ENCODE assay signal across 15 cellular contexts in genomic region chr17:81242421-81243332, GRCh38. TPM values are rescaled to one million over a fixed set of nuclear protein-coding genes. Genes with fewer than 3 reads are reported as not detected.
A peak's percentile ranks its signal among the peaks of the same experiment; 100 is the strongest.
DNase-seq lines count a peak whose midpoint lies in the region; ATAC-seq and TF ChIP-seq lines count a peak whose summit lies in the region.
"Had no signal": no experiment of that assay in that cellular context is flagged by ENCODE, and none has a peak within 500 bp of the region (broad histone marks: within the 10 kb centered on the region; RNA-seq: fewer than 3 reads in every experiment).

No MANE protein-coding gene starts in this region.

- peaks cover 17% of the 10 kb centered on the region for H3K79me2 ChIP-seq in GM23338 (replicated peaks; ENCODE audit: insufficient read depth)

- intact Hi-C loops in activated CD4-positive, alpha-beta T cell treated with anti-CD3 and anti-CD28 coated beads for 36 hours (cut with DNase I, micrococcal nuclease) = loop anchor here in 1 of 2 experiments (10.0 kb wide), 1 partner anchor 218 kb away; no protein-coding TSS in a partner anchor
- intact Hi-C loops in activated CD8-positive, alpha-beta T cell treated with anti-CD3 and anti-CD28 coated beads for 36 hours (cut with micrococcal nuclease) = loop anchor here (5.0 kb wide), 1 partner anchor 100 kb away; no protein-coding TSS in a partner anchor

- no peaks in the 10 kb centered on the region for H3K36me3 ChIP-seq in GM23338 (ENCODE audit: insufficient read depth)
- H3K36me3 ChIP-seq: gastrocnemius medialis had no signal

- ATAC-seq in activated CD4-positive, alpha-beta T cell treated with anti-CD3 and anti-CD28 coated beads for 36 hours = no peak
- ATAC-seq in GM23338 = no peak; the same call in 2 of the 3 replicates
- ATAC-seq in activated CD8-positive, alpha-beta T cell treated with anti-CD3 and anti-CD28 coated beads for 36 hours = no peak
- ATAC-seq: gastrocnemius medialis had no signal

- H3K4me3 ChIP-seq in GM23338 = no peak overlapping the region
- H3K4me3 ChIP-seq: gastrocnemius medialis, SJCRH30, testis had no signal

- H3F3A ChIP-seq in GM23338 (replicated peaks; ENCODE audit: low read depth) = peaks cover 11% of the 10 kb centered on the region; the same call in 1 of the 2 replicates

- no peaks in the 10 kb centered on the region; the same call in 1 of the 2 replicates for H3K4me1 ChIP-seq in GM23338 (ENCODE audit: insufficient read depth)

- POLR2A ChIA-PET in activated CD4-positive, alpha-beta T cell treated with anti-CD3 and anti-CD28 coated beads, Interleukin-2, amount 10 ng/mL, durations not matched to agents 7 days and 5 days (lab: Charles Lee) = no interaction called here
- POLR2A ChIA-PET in activated CD4-positive, alpha-beta T cell treated with anti-CD3 and anti-CD28 coated beads for 36 hours (lab: Charles Lee) = no interaction called here
- POLR2A ChIA-PET in activated CD8-positive, alpha-beta T cell treated with anti-CD3 and anti-CD28 coated beads for 36 hours (lab: Charles Lee) = no interaction called here

- peaks cover 17% of the 10 kb centered on the region for H3K36me3 Mint-ChIP-seq in activated CD4-positive, alpha-beta T cell treated with anti-CD3 and anti-CD28 coated beads, Interleukin-2, amount 10 ng/mL, durations not matched to agents 7 days and 5 days (ENCODE audit: low read depth)
- H3K36me3 Mint-ChIP-seq in activated CD4-positive, alpha-beta T cell treated with anti-CD3 and anti-CD28 coated beads for 36 hours (ENCODE audit: low read depth) = peaks cover 21% of the 10 kb centered on the region
- H3K36me3 Mint-ChIP-seq in GM23338 (ENCODE audit: low read depth) (peaks cover 16% of the 10 kb centered on the region), immature natural killer cell (no peaks in the 10 kb centered on the region), HFFc6 (ENCODE audit: low read depth) (peaks cover 4% of the 10 kb centered on the region; the same call in 1 of the 2 replicates)
- H3K36me3 Mint-ChIP-seq in activated CD8-positive, alpha-beta T cell treated with anti-CD3 and anti-CD28 coated beads for 36 hours (ENCODE audit: low read depth) = peaks cover 24% of the 10 kb centered on the region
- H3K36me3 Mint-ChIP-seq: natural killer cell had no signal

- H4K20me1 ChIP-seq in GM23338 (replicated peaks; ENCODE audit: insufficient read depth) = peaks cover 6% of the 10 kb centered on the region; the same call in 1 of the 2 replicates

- peak overlapping the region; percentile 43 for H3K4me2 ChIP-seq in GM23338

- no peak overlapping the region for H2AFZ ChIP-seq in GM23338

- CTCF ChIA-PET in activated CD4-positive, alpha-beta T cell treated with anti-CD3 and anti-CD28 coated beads, Interleukin-2, amount 10 ng/mL, durations not matched to agents 7 days and 5 days (lab: Charles Lee) = interaction anchor here (0.8 kb wide), 1 partner anchor 242 kb away, joined by 3 read pairs; no protein-coding TSS in a partner anchor
- CTCF ChIA-PET in activated CD4-positive, alpha-beta T cell treated with anti-CD3 and anti-CD28 coated beads for 36 hours (lab: Charles Lee) = interaction anchor here (0.6 kb wide), 1 partner anchor 12 kb away, joined by 5 read pairs; no protein-coding TSS in a partner anchor
- CTCF ChIA-PET in activated CD8-positive, alpha-beta T cell treated with anti-CD3 and anti-CD28 coated beads for 36 hours (lab: Charles Lee) = interaction anchor here (5.5 kb wide), 1 partner anchor 99 kb away, joined by 30 read pairs; no protein-coding TSS in a partner anchor

- peak overlapping the region; percentile 62 for H3K27ac Mint-ChIP-seq in activated CD4-positive, alpha-beta T cell treated with anti-CD3 and anti-CD28 coated beads, Interleukin-2, amount 10 ng/mL, durations not matched to agents 7 days and 5 days
- no peak overlapping the region for H3K27ac Mint-ChIP-seq in activated CD4-positive, alpha-beta T cell treated with anti-CD3 and anti-CD28 coated beads for 36 hours
- no peak overlapping the region; the same call in 1 of the 2 replicates for H3K27ac Mint-ChIP-seq in GM23338
- peak overlapping the region; percentile 25 for H3K27ac Mint-ChIP-seq in activated CD8-positive, alpha-beta T cell treated with anti-CD3 and anti-CD28 coated beads for 36 hours
- peak overlapping the region in 2 of 6 donors; percentile 40 to 72 for H3K27ac Mint-ChIP-seq in immature natural killer cell
- no peak overlapping the region for H3K27ac Mint-ChIP-seq in HFFc6

- peak overlapping the region; percentile 27 for H3K4me3 Mint-ChIP-seq in activated CD4-positive, alpha-beta T cell treated with anti-CD3 and anti-CD28 coated beads, Interleukin-2, amount 10 ng/mL, durations not matched to agents 7 days and 5 days
- no peak overlapping the region for H3K4me3 Mint-ChIP-seq in activated CD4-positive, alpha-beta T cell treated with anti-CD3 and anti-CD28 coated beads for 36 hours
- H3K4me3 Mint-ChIP-seq in GM23338 (no peak overlapping the region), immature natural killer cell (peak overlapping the region in 3 of 5 donors; percentile 42 to 52 (median 49)), HFFc6 (no peak overlapping the region)
- H3K4me3 Mint-ChIP-seq in activated CD8-positive, alpha-beta T cell treated with anti-CD3 and anti-CD28 coated beads for 36 hours = no peak overlapping the region
- H3K4me3 Mint-ChIP-seq: natural killer cell had no signal

- H3K27me3 ChIP-seq in GM23338 (ENCODE audit: insufficient read depth) = no peaks in the 10 kb centered on the region
- H3K27me3 ChIP-seq: gastrocnemius medialis, SJCRH30, testis had no signal

- no peak for DNase-seq in activated CD4-positive, alpha-beta T cell treated with anti-CD3 and anti-CD28 coated beads, Interleukin-2, amount 10 ng/mL, durations not matched to agents 7 days and 5 days
- no peak for DNase-seq in activated CD4-positive, alpha-beta T cell treated with anti-CD3 and anti-CD28 coated beads for 36 hours
- DNase-seq in GM23338 (ENCODE audit: low spot score) (no peak), immature natural killer cell (peak; percentile 14 to 37 (median 20)), HFFc6 (no peak), GM19238 (ENCODE audit: insufficient read length, low spot score) (no peak), DMS 273 (lab: John Stamatoyannopoulos, UW; ENCODE audit: unreplicated experiment) (no peak)
- no peak for DNase-seq in activated CD8-positive, alpha-beta T cell treated with anti-CD3 and anti-CD28 coated beads for 36 hours
- DNase-seq: cerebellar nuclear complex, COR-L47, gastrocnemius medialis, natural killer cell, NCI-H1048, SJCRH30, testis had no signal

- TF ChIP-seq CTCF in GM23338 (conservative IDR thresholded peaks at IDR 0.05; ENCODE audit: low read depth in 2 of 2) (no peak), HFFc6 (IDR thresholded peaks at IDR 0.05) (no peak)
- no peak for TF ChIP-seq CTCF in activated CD8-positive, alpha-beta T cell treated with anti-CD3 and anti-CD28 coated beads for 36 hours (IDR thresholded peaks at IDR 0.05)

- H3K9me2 ChIP-seq in GM23338 (ENCODE audit: insufficient read depth) = no peaks in the 10 kb centered on the region

- H3K27ac ChIP-seq in GM23338 (ENCODE audit: low read depth) = no peak overlapping the region
- H3K27ac ChIP-seq: gastrocnemius medialis, SJCRH30, testis had no signal

- no peaks in the 10 kb centered on the region for H3K27me3 Mint-ChIP-seq in activated CD4-positive, alpha-beta T cell treated with anti-CD3 and anti-CD28 coated beads, Interleukin-2, amount 10 ng/mL, durations not matched to agents 7 days and 5 days
- no peaks in the 10 kb centered on the region for H3K27me3 Mint-ChIP-seq in activated CD4-positive, alpha-beta T cell treated with anti-CD3 and anti-CD28 coated beads for 36 hours
- H3K27me3 Mint-ChIP-seq in GM23338 (ENCODE audit: insufficient read depth, low read depth, poor library complexity) = peaks cover 24% of the 10 kb centered on the region
- no peaks in the 10 kb centered on the region for H3K27me3 Mint-ChIP-seq in activated CD8-positive, alpha-beta T cell treated with anti-CD3 and anti-CD28 coated beads for 36 hours
- peaks cover 6 to 9% (median 8%) of the 10 kb centered on the region in 3 donors for H3K27me3 Mint-ChIP-seq in immature natural killer cell (ENCODE audit: low read depth in 3 of 3)
- H3K27me3 Mint-ChIP-seq in HFFc6 (ENCODE audit: insufficient read depth) = peaks cover 8% of the 10 kb centered on the region

- H3K4me1 Mint-ChIP-seq in activated CD4-positive, alpha-beta T cell treated with anti-CD3 and anti-CD28 coated beads, Interleukin-2, amount 10 ng/mL, durations not matched to agents 7 days and 5 days = peaks cover 28% of the 10 kb centered on the region
- peaks cover 19% of the 10 kb centered on the region for H3K4me1 Mint-ChIP-seq in activated CD4-positive, alpha-beta T cell treated with anti-CD3 and anti-CD28 coated beads for 36 hours
- H3K4me1 Mint-ChIP-seq in GM23338 (peaks cover 27% of the 10 kb centered on the region), immature natural killer cell (peaks cover 35 to 37% of the 10 kb centered on the region in 2 donors), HFFc6 (ENCODE audit: low read depth) (peaks cover 21% of the 10 kb centered on the region)
- H3K4me1 Mint-ChIP-seq in activated CD8-positive, alpha-beta T cell treated with anti-CD3 and anti-CD28 coated beads for 36 hours (ENCODE audit: low read depth) = peaks cover 25% of the 10 kb centered on the region

- H3K9me3 Mint-ChIP-seq in activated CD4-positive, alpha-beta T cell treated with anti-CD3 and anti-CD28 coated beads, Interleukin-2, amount 10 ng/mL, durations not matched to agents 7 days and 5 days = no peaks in the 10 kb centered on the region
- no peaks in the 10 kb centered on the region for H3K9me3 Mint-ChIP-seq in activated CD4-positive, alpha-beta T cell treated with anti-CD3 and anti-CD28 coated beads for 36 hours (ENCODE audit: low read depth)
- H3K9me3 Mint-ChIP-seq in GM23338 (no peaks in the 10 kb centered on the region; the same call in 2 of the 3 replicates), immature natural killer cell (no peaks in the 10 kb centered on the region), HFFc6 (no peaks in the 10 kb centered on the region)
- no peaks in the 10 kb centered on the region for H3K9me3 Mint-ChIP-seq in activated CD8-positive, alpha-beta T cell treated with anti-CD3 and anti-CD28 coated beads for 36 hours
- H3K9me3 Mint-ChIP-seq: natural killer cell had no signal

RNA-seq across cellular contexts. Expression of gene NDUFAF8, which starts 3.6 kb away (rescaled TPM):
- total RNA-seq in activated CD4-positive, alpha-beta T cell treated with anti-CD3 and anti-CD28 coated beads, Interleukin-2, amount 10 ng/mL, durations not matched to agents 7 days and 5 days = 10 to 100 TPM; 30.7 to 39.0 TPM
- 10 to 100 TPM; 31.0 to 57.9 TPM for total RNA-seq in activated CD4-positive, alpha-beta T cell treated with anti-CD3 and anti-CD28 coated beads for 36 hours
- 17.9 and 21.5 TPM in 2 replicates for total RNA-seq in GM23338 (2014; rRNA removed; shearing (Covaris generic))
- polyA plus RNA-seq in GM23338 (2016; fragmentation: Nextera tagmentation; extraction: Ambion mirVana) (156 and 175 TPM in 2 replicates), immature natural killer cell (100 to 1,000 TPM in 1 of 3 donors, 10 to 100 TPM in 2; 61.2 to 121 (median 67.8) TPM)
- 10 to 100 TPM; 72.3 to 75.4 TPM for total RNA-seq in activated CD8-positive, alpha-beta T cell treated with anti-CD3 and anti-CD28 coated beads for 36 hours
- total RNA-seq in HFFc6 (2021; fragmentation: NEBNext Ultra II Directional; extraction: Animal tissue kit (Norgen Biotek cat#: 25700)) = 100 to 1,000 TPM in 1 of 6 experiments, 10 to 100 TPM in 5; 67.0 to 103 (median 87.9) TPM

RNA-seq across cellular contexts. Expression of gene TEPSIN, which starts 3.8 kb away (rescaled TPM):
- 10 to 100 TPM; 54.5 to 63.2 TPM for total RNA-seq in activated CD4-positive, alpha-beta T cell treated with anti-CD3 and anti-CD28 coated beads, Interleukin-2, amount 10 ng/mL, durations not matched to agents 7 days and 5 days
- 10 to 100 TPM; 17.8 to 20.3 TPM for total RNA-seq in activated CD4-positive, alpha-beta T cell treated with anti-CD3 and anti-CD28 coated beads for 36 hours
- 25.3 and 37.5 TPM in 2 replicates for total RNA-seq in GM23338 (2014; rRNA removed; shearing (Covaris generic))
- polyA plus RNA-seq in GM23338 (2016; fragmentation: Nextera tagmentation; extraction: Ambion mirVana) = 4.4 and 5.5 TPM in 2 replicates
- 10 to 100 TPM; 28.2 to 32.2 TPM for total RNA-seq in activated CD8-positive, alpha-beta T cell treated with anti-CD3 and anti-CD28 coated beads for 36 hours
- 1 to 10 TPM; 1.6 to 7.3 (median 5.0) TPM for polyA plus RNA-seq in immature natural killer cell
- total RNA-seq in HFFc6 (2021; fragmentation: NEBNext Ultra II Directional; extraction: Animal tissue kit (Norgen Biotek cat#: 25700)) = 10 to 100 TPM; 16.2 to 22.5 (median 19.0) TPM

RNA-seq across cellular contexts. Expression of gene CEP131, which starts 19.9 kb away (rescaled TPM):
- 10 to 100 TPM; 13.6 to 19.5 TPM for total RNA-seq in activated CD4-positive, alpha-beta T cell treated with anti-CD3 and anti-CD28 coated beads, Interleukin-2, amount 10 ng/mL, durations not matched to agents 7 days and 5 days
- 1 to 10 TPM; 7.6 to 9.5 TPM for total RNA-seq in activated CD4-positive, alpha-beta T cell treated with anti-CD3 and anti-CD28 coated beads for 36 hours
- total RNA-seq in GM23338 (2014; rRNA removed; shearing (Covaris generic)) = 29.0 and 35.5 TPM in 2 replicates
- polyA plus RNA-seq in GM23338 (2016; fragmentation: Nextera tagmentation; extraction: Ambion mirVana) = 26.8 and 29.4 TPM in 2 replicates
- total RNA-seq in activated CD8-positive, alpha-beta T cell treated with anti-CD3 and anti-CD28 coated beads for 36 hours = 10 to 100 TPM in 1 of 2 experiments, 1 to 10 TPM in 1; 7.9 to 10.9 TPM
- 1 to 10 TPM in 2 of 3 donors, under 1 TPM in 1; 0.43 to 7.4 (median 1.5) TPM for polyA plus RNA-seq in immature natural killer cell
- 10 to 100 TPM in 4 of 6 experiments, 1 to 10 TPM in 2; 8.3 to 13.2 (median 10.7) TPM for total RNA-seq in HFFc6 (2021; fragmentation: NEBNext Ultra II Directional; extraction: Animal tissue kit (Norgen Biotek cat#: 25700))

RNA-seq across cellular contexts. Expression of gene SLC38A10, which starts 52.4 kb away (rescaled TPM):
- total RNA-seq in activated CD4-positive, alpha-beta T cell treated with anti-CD3 and anti-CD28 coated beads, Interleukin-2, amount 10 ng/mL, durations not matched to agents 7 days and 5 days = 100 to 1,000 TPM in 1 of 2 experiments, 10 to 100 TPM in 1; 94.4 to 109 TPM
- total RNA-seq in activated CD4-positive, alpha-beta T cell treated with anti-CD3 and anti-CD28 coated beads for 36 hours = 10 to 100 TPM; 47.6 to 52.9 TPM
- total RNA-seq in GM23338 (2014; rRNA removed; shearing (Covaris generic)) = 51.7 and 55.8 TPM in 2 replicates
- polyA plus RNA-seq in GM23338 (2016; fragmentation: Nextera tagmentation; extraction: Ambion mirVana) (17.1 and 18.3 TPM in 2 replicates), immature natural killer cell (10 to 100 TPM; 46.8 to 98.7 (median 46.8) TPM)
- 10 to 100 TPM; 42.7 to 45.4 TPM for total RNA-seq in activated CD8-positive, alpha-beta T cell treated with anti-CD3 and anti-CD28 coated beads for 36 hours
- total RNA-seq in HFFc6 (2021; fragmentation: NEBNext Ultra II Directional; extraction: Animal tissue kit (Norgen Biotek cat#: 25700)) = 10 to 100 TPM; 71.2 to 88.3 (median 72.2) TPM

Comparison
In these comparisons a context has a peak if more than half of its experiments do, and no peak if none do; other contexts are left out.
1. H3K27ac Mint-ChIP-seq: peak in activated CD4-positive, alpha-beta T cell treated with anti-CD3 and anti-CD28 coated beads, Interleukin-2, amount 10 ng/mL, durations not matched to agents 7 days and 5 days (single experiment) and activated CD8-positive, alpha-beta T cell treated with anti-CD3 and anti-CD28 coated beads for 36 hours (single experiment); none in activated CD4-positive, alpha-beta T cell treated with anti-CD3 and anti-CD28 coated beads for 36 hours (single experiment), GM23338 (single experiment) and HFFc6 (single experiment).
2. H3K4me3 Mint-ChIP-seq: peak in activated CD4-positive, alpha-beta T cell treated with anti-CD3 and anti-CD28 coated beads, Interleukin-2, amount 10 ng/mL, durations not matched to agents 7 days and 5 days (single experiment) and immature natural killer cell (3 of 5); none in activated CD4-positive, alpha-beta T cell treated with anti-CD3 and anti-CD28 coated beads for 36 hours (single experiment), GM23338 (single experiment), activated CD8-positive, alpha-beta T cell treated with anti-CD3 and anti-CD28 coated beads for 36 hours (single experiment) and HFFc6 (single experiment).
3. DNase-seq: peak in immature natural killer cell (3 of 3); none in activated CD4-positive, alpha-beta T cell treated with anti-CD3 and anti-CD28 coated beads, Interleukin-2, amount 10 ng/mL, durations not matched to agents 7 days and 5 days (single experiment), activated CD4-positive, alpha-beta T cell treated with anti-CD3 and anti-CD28 coated beads for 36 hours (single experiment), GM23338 (single experiment), activated CD8-positive, alpha-beta T cell treated with anti-CD3 and anti-CD28 coated beads for 36 hours (single experiment), HFFc6 (single experiment), GM19238 (single experiment) and DMS 273 (single experiment).